Comparison of ENCODE assay signal across 16 cellular contexts in the genomic region with DNA sequence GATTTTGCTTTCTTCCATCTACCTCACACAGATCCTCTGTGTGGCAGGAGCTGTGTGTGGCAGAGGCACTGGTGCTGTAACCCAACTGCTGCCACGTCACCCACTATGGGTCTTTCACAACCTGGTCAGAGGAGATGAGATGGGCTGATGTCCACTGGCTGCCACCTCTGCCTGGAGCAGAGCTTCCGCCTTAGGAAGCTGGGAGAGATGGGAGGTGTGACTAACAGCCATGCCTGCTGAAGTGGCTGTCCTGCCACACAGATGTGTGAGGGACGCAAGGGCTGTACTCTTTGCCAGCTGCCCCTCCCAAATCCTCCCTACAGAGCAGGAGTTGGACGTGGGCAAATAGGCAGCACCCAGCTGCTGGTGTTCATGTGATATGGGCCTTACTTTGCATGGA.
DNase-seq lines count a peak whose midpoint lies in the region; ATAC-seq, FAIRE-seq and TF ChIP-seq lines count a peak whose summit lies in the region.
"Had no signal": no experiment of that assay in that cellular context is flagged by ENCODE, and none has a peak within 500 bp of the region (broad histone marks: within the 10 kb centered on the region; RNA-seq: fewer than 3 reads in every experiment).

No MANE protein-coding gene starts in this region.

- H3K36me3 ChIP-seq in heart left ventricle (no peaks in the 10 kb centered on the region), right atrium auricular region (no peaks in the 10 kb centered on the region), upper lobe of right lung (no peaks in the 10 kb centered on the region)
- H3K36me3 ChIP-seq: HAP-1 had no signal

- no peak for FAIRE-seq in RCC 7860 (lab: Jason Lieb, UNC)
- FAIRE-seq: A204.1, GM12891 had no signal

- H3K4me1 ChIP-seq in heart left ventricle (peaks cover 0 to 18% (median 0%) of the 10 kb centered on the region in 12 donors), right atrium auricular region (peaks cover 3 to 13% of the 10 kb centered on the region in 2 donors), upper lobe of right lung (no peaks in the 10 kb centered on the region)
- H3K4me1 ChIP-seq: HAP-1 had no signal

- WGBS in heart left ventricle, 4 donors = 46 to 53% (median 51%) methylated on average over 4 of the region's 4 CpGs

- intact Hi-C loops in heart left ventricle (cut with DNase I) (loop anchor here in 2 of 10 donors (5.0 kb wide), 1 partner anchor 51 kb away; no protein-coding TSS in a partner anchor), upper lobe of right lung (cut with DNase I) (no loop called here)

- H3K9me3 ChIP-seq in heart left ventricle (no peaks in the 10 kb centered on the region), right atrium auricular region (no peaks in the 10 kb centered on the region), upper lobe of right lung (no peaks in the 10 kb centered on the region)
- H3K9me3 ChIP-seq: HAP-1 had no signal

- H3K27me3 ChIP-seq in heart left ventricle = no peaks in the 10 kb centered on the region
- H3K27me3 ChIP-seq in right atrium auricular region = no peaks in the 10 kb centered on the region
- H3K27me3 ChIP-seq in upper lobe of right lung = no peaks in the 10 kb centered on the region

- ATAC-seq in heart left ventricle (peak; percentile 66 to 97 (median 88)), upper lobe of right lung (peak; percentile 15), HG02981 (IDR thresholded peaks at IDR 0.05; ENCODE audit: unreplicated experiment) (no peak), HG03025 (IDR thresholded peaks at IDR 0.05; ENCODE audit: low FRiP score, unreplicated experiment) (no peak)
- ATAC-seq: GM23338 had no signal

- peak; percentile 5 for DNase-seq in RCC 7860 (ENCODE audit: low spot score)
- peak in 3 of 5 donors; percentile 46 to 80 (median 72) for DNase-seq in heart left ventricle
- DNase-seq in right atrium auricular region (ENCODE audit: low spot score) = peak; percentile 71
- DNase-seq in upper lobe of right lung = no peak
- no peak for DNase-seq in NCI-H1048 (lab: John Stamatoyannopoulos, UW)
- DNase-seq: C1 segment of cervical spinal cord; Calu3; CD4-positive, alpha-beta T cell; DMS 273 treated with DMSO at 0.1 percent for 48 hours; DMS79 had no signal

- H3K27ac ChIP-seq in heart left ventricle = peak overlapping the region in 2 of 12 donors; percentile 39 to 63
- H3K27ac ChIP-seq in right atrium auricular region = peak overlapping the region; percentile 80 to 91
- H3K27ac ChIP-seq in upper lobe of right lung = no peak overlapping the region

- H3K4me3 ChIP-seq in heart left ventricle (no peak overlapping the region), right atrium auricular region (no peak overlapping the region), upper lobe of right lung (no peak overlapping the region)
- H3K4me3 ChIP-seq: GM23338, HAP-1 had no signal

- TF ChIP-seq CTCF in heart left ventricle (IDR thresholded peaks at IDR 0.05) (no peak), right atrium auricular region (IDR thresholded peaks at IDR 0.05) (no peak), upper lobe of right lung (IDR thresholded peaks at IDR 0.05) (no peak)

- TF ChIP-seq POLR2A in heart left ventricle (IDR thresholded peaks at IDR 0.05) = no peak

Comparison
In these comparisons a context has a peak if more than half of its experiments do, and no peak if none do; other contexts are left out.
1. DNase-seq: peak in RCC 7860 (single experiment), heart left ventricle (3 of 5) and right atrium auricular region (single experiment); none in upper lobe of right lung (single experiment) and NCI-H1048 (single experiment).
2. ATAC-seq: peak in heart left ventricle (4 of 4) and upper lobe of right lung (single experiment); none in HG02981 (single experiment) and HG03025 (single experiment).